Comparison of ENCODE assay signal across 23 cellular contexts in the genomic region with DNA sequence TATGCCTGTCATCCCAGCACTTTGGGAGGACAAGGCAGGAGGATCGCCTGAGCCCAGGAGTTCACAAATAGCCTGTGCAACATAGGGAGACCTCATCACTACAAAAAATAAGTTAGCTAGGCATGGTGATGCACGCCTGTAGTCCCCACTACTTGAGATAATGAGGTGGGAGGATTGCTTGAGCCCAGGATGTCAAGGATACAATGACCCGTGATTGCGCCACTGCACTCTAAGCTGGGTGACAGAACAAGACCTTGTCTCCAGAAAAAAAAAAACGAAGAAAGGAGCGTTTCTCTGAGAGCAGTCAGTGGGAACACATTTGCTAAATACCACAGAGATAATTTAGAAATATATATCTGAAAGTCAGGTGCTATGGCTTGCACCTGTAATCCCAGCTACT. TPM values are rescaled to one million over a fixed set of nuclear protein-coding genes. Genes with fewer than 3 reads are reported as not detected.
"Had no signal": no experiment of that assay in that cellular context is flagged by ENCODE, and none has a peak within 500 bp of the region (broad histone marks: within the 10 kb centered on the region; RNA-seq: fewer than 3 reads in every experiment).

No MANE protein-coding gene starts in this region.

- H3K27ac ChIP-seq: SJSA1, SK-N-MC had no signal

- H3K9me3 ChIP-seq: SJSA1 had no signal

- ATAC-seq: HepG2 had no signal

- DNase-seq: IMR-90, Karpas-422, KG1, MM.1S, NCI-H1048, NCI-H1105, NCI-H1417 treated with DMSO at 0.1 percent for 48 hours, NCI-H146, NCI-H1694 treated with DMSO at 0.1 percent for 48 hours, NCI-H1930, NCI-H2081, NCI-H2107, NCI-H524 treated with DMSO at 0.1 percent for 48 hours, NCI-H69, NCI-H774, Right ventricle myocardium superior, RPMI8226, SIG-M5 had no signal

- H3K4me3 ChIP-seq: SJSA1, SK-N-MC had no signal

- H3K27me3 ChIP-seq: SJSA1 had no signal

RNA-seq across cellular contexts. Expression of gene MLNR, which starts 39.4 kb away (rescaled TPM):
- total RNA-seq: HT1080, IMR-90, NCI-H460, Right ventricle myocardium superior, SJSA1 had no signal
- polyA plus RNA-seq: HepG2, IMR-90 had no signal
